In genomic region chr19:2944775-2945574, GRCh38 we compare ENCODE assay signal across 8 cellular contexts. TPM values are rescaled to one million over a fixed set of nuclear protein-coding genes. Genes with fewer than 3 reads are reported as not detected.
A peak's percentile ranks its signal among the peaks of the same experiment; 100 is the strongest.
DNase-seq lines count a peak whose midpoint lies in the region; ATAC-seq, FAIRE-seq and TF ChIP-seq lines count a peak whose summit lies in the region.

Gene ZNF77, minus strand, starts transcription at chr19:2944971. Its CDS starts 131 bp downstream, at chr19:2944840.

- no peaks in the 10 kb centered on the region for H3K27me3 ChIP-seq in small intestine (ENCODE audit: control insufficient read depth in 2 of 2, insufficient read depth in 2 of 2, low read length in 2 of 2)

- peak within 1 kb of the TSS; percentile 95 for H3K27ac ChIP-seq in caudate nucleus (ENCODE audit: low read depth, low read length)
- H3K27ac ChIP-seq in small intestine (ENCODE audit: low read depth in 1 of 2, low read length in 1 of 2): peak within 1 kb of the TSS; percentile 79 to 94

- H3K4me3 Mint-ChIP-seq in WTC11: peak within 1 kb of the TSS; percentile 86

- peak within 1 kb of the TSS; percentile 49 to 71 for H3K4me3 ChIP-seq in small intestine (ENCODE audit: low read depth in 1 of 2, low read length in 2 of 2)

- CTCF ChIA-PET in WTC11 (lab: Charles Lee): interaction anchor here (0.6 kb wide), 1 partner anchor 104 kb away, joined by 6 read pairs; the partner anchor contains the start of gene ZNF555

- in situ Hi-C loops in ACHN (cut with HindIII; ENCODE audit: low pct_ligation_motif_present, low pct_unique_long_range_greater_than_20kb, low sequenced_read_pairs): no loop called here

- WGBS in small intestine, 3 donors: 1% methylated on average over 69 to 74 of the region's 74 CpGs

- H3K27me3 Mint-ChIP-seq in WTC11 (ENCODE audit: low read depth): no peaks in the 10 kb centered on the region

- DNase-seq in ACHN (peak; percentile 97), NCI-H2196 treated with DMSO at 0.1 percent for 48 hours (lab: John Stamatoyannopoulos, UW; ENCODE audit: unreplicated experiment) (peak; percentile 98), WTC11 (ENCODE audit: low spot score) (peak; percentile 98), caudate nucleus (lab: John Stamatoyannopoulos, UW) (peak; percentile 82 to 100 (median 97)), iPS-NIHi7 (ENCODE audit: extremely low spot score) (peak; percentile 100), small intestine (peak; percentile 100)

- ATAC-seq in GM18870 (IDR thresholded peaks at IDR 0.05; ENCODE audit: unreplicated experiment) (peak; percentile 91), HG03108 (IDR thresholded peaks at IDR 0.05; ENCODE audit: unreplicated experiment) (peak; percentile 93), WTC11 (peak; percentile 99)

- H3K36me3 ChIP-seq in small intestine (ENCODE audit: control insufficient read depth in 2 of 2, insufficient read depth in 2 of 2, low read length in 2 of 2): no peaks in the 10 kb centered on the region

- POLR2A ChIA-PET in WTC11 (lab: Charles Lee): interaction anchor here (1.0 kb wide), 1 partner anchor 44 kb away, joined by 4 read pairs; the partner anchor contains the start of gene ZNF57

- no peaks in the 10 kb centered on the region for H3K9me3 ChIP-seq in small intestine (ENCODE audit: control insufficient read depth, low read depth)

- H3K4me1 ChIP-seq in small intestine (ENCODE audit: control insufficient read depth in 2 of 2, insufficient read depth in 1 of 2, low read depth in 1 of 2, low read length in 1 of 2): peaks cover 2 to 6% of the 10 kb centered on the region in 2 donors

- no peak for TF ChIP-seq CTCF in WTC11 (IDR thresholded peaks at IDR 0.05)

- no peaks in the 10 kb centered on the region for H3K9me3 Mint-ChIP-seq in WTC11

- H3K27ac Mint-ChIP-seq in WTC11: peak within 1 kb of the TSS; percentile 90

- peaks cover 10% of the 10 kb centered on the region for H3K4me1 Mint-ChIP-seq in WTC11

- H3K36me3 Mint-ChIP-seq in WTC11: no peaks in the 10 kb centered on the region

- peak; percentile 65 for FAIRE-seq in small intestine (lab: Jason Lieb, UNC)

TF ChIP-seq in WTC11, 78 proteins besides CTCF, POLR2A, EP300 and RAD21 (continues in another document):
- no peak for TF ChIP-seq E2F1 (CRISPR knock-in tag; IDR thresholded peaks at IDR 0.05)
- peak; percentile 61; the same call in 1 of the 2 replicates for TF ChIP-seq GTF2I (CRISPR knock-in tag; conservative IDR thresholded peaks at IDR 0.05)
- no peak for TF ChIP-seq ZNF263 (CRISPR knock-in tag; IDR thresholded peaks at IDR 0.05; ENCODE audit: low read depth)
- peak; percentile 59 for TF ChIP-seq MAX (CRISPR knock-in tag; IDR thresholded peaks at IDR 0.05)
- TF ChIP-seq ATF6 (CRISPR knock-in tag; IDR thresholded peaks at IDR 0.05): no peak
- TF ChIP-seq NFYB (CRISPR knock-in tag; conservative IDR thresholded peaks at IDR 0.05; ENCODE audit: low read depth): peak; percentile 97
- TF ChIP-seq RORB (CRISPR knock-in tag; IDR thresholded peaks at IDR 0.05): no peak
- TF ChIP-seq JAZF1 (CRISPR knock-in tag; IDR thresholded peaks at IDR 0.05): no peak
- TF ChIP-seq USF2 (CRISPR knock-in tag; IDR thresholded peaks at IDR 0.05): peak; percentile 50; the same call in 1 of the 2 replicates
- no peak for TF ChIP-seq ATF1 (CRISPR knock-in tag; IDR thresholded peaks at IDR 0.05)
- no peak for TF ChIP-seq ZNF138 (CRISPR knock-in tag; conservative IDR thresholded peaks at IDR 0.05)
- TF ChIP-seq FOXK1 (CRISPR knock-in tag; IDR thresholded peaks at IDR 0.05): no peak
- TF ChIP-seq ATF2 (CRISPR knock-in tag; IDR thresholded peaks at IDR 0.05; ENCODE audit: borderline replicate concordance, low read depth): no peak
- no peak for TF ChIP-seq PRDM15 (CRISPR knock-in tag; IDR thresholded peaks at IDR 0.05)

RNA-seq across cellular contexts. Expression of gene ZNF77, which starts in this region (rescaled TPM):
- total RNA-seq in WTC11 (2021): 4.5 to 5.6 TPM (median 4.7 TPM) in 3 replicates
- 1 to 10 TPM; 1.1 to 2.2 (median 1.6) TPM for polyA plus RNA-seq in small intestine

Comparison
In these comparisons a context has a peak if more than half of its experiments do, and no peak if none do; other contexts are left out.
1. Peak in every context shown above with its lines: DNase-seq, ATAC-seq, H3K4me3 ChIP-seq and H3K27ac ChIP-seq.